Comparison of ENCODE assay signal across 29 cellular contexts in genomic region chr7:69540275-69540674, GRCh38.
"Had no signal": no experiment of that assay in that cellular context is flagged by ENCODE, and none has a peak within 500 bp of the region (broad histone marks: within the 10 kb centered on the region; RNA-seq: fewer than 3 reads in every experiment).

No MANE protein-coding gene starts in this region.

- DNase-seq: hippocampal formation; immature natural killer cell; kidney; left colon; left lung; lower lobe of right lung; mammary epithelial cell; mesenchymal stem cell; naive thymus-derived CD8-positive, alpha-beta T cell; nucleus accumbens; pancreas; posterior cingulate gyrus; retina; right cardiac atrium; stimulated activated CD4-positive, alpha-beta T cell treated with anti-CD3 and anti-CD28 coated beads, Interleukin-12 subunit alpha, Interleukin-12 subunit beta, amount 100 ng/mL, for 4 hours; stimulated activated CD4-positive, alpha-beta T cell treated with anti-CD3 and anti-CD28 coated beads, Interleukin-15, amount 100 ng/mL, for 24 hours; stimulated activated CD4-positive, alpha-beta T cell treated with anti-CD3 and anti-CD28 coated beads, Interleukin-2, amount 100 ng/mL, for 24 hours; stimulated activated CD4-positive, alpha-beta T cell treated with anti-CD3 and anti-CD28 coated beads, Interleukin-4, amount 100 ng/mL, for 1 hour; stimulated activated naive CD4-positive, alpha-beta T cell; tibial artery; upper lobe of right lung had no signal

- FAIRE-seq: islet of Langerhans, kidney, pancreas, urothelium cell line had no signal

- H3K4me3 ChIP-seq: left lung, lower lobe of right lung, pancreas, prostate gland, skin epidermis, suprapubic skin, thoracic aorta, tibial artery, upper lobe of right lung had no signal

- ATAC-seq: left colon; left lung; lower lobe of right lung; naive thymus-derived CD8-positive, alpha-beta T cell; pancreas; right cardiac atrium; sciatic nerve; stimulated activated effector memory CD8-positive, alpha-beta T cell treated with anti-CD3 and anti-CD28 coated beads, Interleukin-12 subunit alpha, Interleukin-12 subunit beta, amount 100 ng/mL, for 72 hours; upper lobe of right lung had no signal

- H3K9me3 ChIP-seq: pancreas, prostate gland, suprapubic skin, thoracic aorta, upper lobe of right lung had no signal

- H3K27ac ChIP-seq: left lung, lower lobe of right lung, pancreas, prostate gland, skin epidermis, suprapubic skin, thoracic aorta, tibial artery, upper lobe of right lung had no signal

- H3K27me3 ChIP-seq: left lung, pancreas, upper lobe of right lung had no signal

- H3K4me1 ChIP-seq: left lung, lower lobe of right lung, pancreas, prostate gland, suprapubic skin, tibial artery, upper lobe of right lung had no signal

- H3K36me3 ChIP-seq: left lung, lower lobe of right lung, pancreas, prostate gland, suprapubic skin, thoracic aorta, upper lobe of right lung had no signal
